ENCODE assay signal across 8 cellular contexts in the genomic region with DNA sequence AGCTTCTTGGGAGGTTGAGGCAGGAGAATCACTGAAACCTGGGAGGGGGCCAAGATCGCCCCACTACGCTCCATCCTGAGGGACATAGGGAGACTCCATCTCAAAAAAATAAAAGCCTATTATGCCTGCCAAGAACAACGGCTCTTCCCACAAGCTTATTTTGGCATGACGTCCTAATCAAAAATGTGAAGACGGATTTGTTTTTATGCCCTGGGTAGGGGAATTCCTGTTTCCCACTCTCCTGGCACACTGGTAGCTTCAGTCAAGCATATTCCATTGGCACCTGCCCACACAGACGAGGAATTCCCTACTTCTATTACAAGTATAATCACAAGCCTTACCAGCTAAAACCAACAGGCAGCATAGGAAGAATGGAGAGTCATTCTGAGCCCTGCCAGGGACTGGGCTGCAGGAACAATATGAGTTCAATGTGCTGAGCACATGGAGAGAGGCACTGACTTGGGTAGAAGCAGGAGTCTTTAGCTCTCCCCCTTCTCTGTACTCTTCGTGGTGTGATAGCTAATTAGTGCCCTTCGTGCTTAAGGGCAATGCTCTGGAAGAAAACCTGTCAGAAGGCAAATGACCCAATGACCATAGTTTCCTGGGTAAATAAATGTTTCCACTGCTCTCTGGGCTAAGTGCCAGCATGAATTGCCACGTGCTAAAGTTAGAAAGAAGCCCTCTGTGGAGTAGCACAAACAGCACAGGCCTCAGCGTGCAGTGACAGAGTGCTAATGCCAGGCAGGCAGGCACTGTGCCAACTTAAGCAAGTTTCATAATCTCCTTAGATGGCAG. TPM values are rescaled to one million over a fixed set of nuclear protein-coding genes. Genes with fewer than 3 reads are reported as not detected.
DNase-seq lines count a peak whose midpoint lies in the region; ATAC-seq and TF ChIP-seq lines count a peak whose summit lies in the region.

No MANE protein-coding gene starts in this region.

- TF ChIP-seq RAD21 in HCT116 (IDR thresholded peaks at IDR 0.05; ENCODE audit: low read depth), result no peak

- H3K9me2 ChIP-seq in HCT116 (ENCODE audit: insufficient read depth), result no peaks in the 10 kb centered on the region

- no peak for TF ChIP-seq POLR2A in HCT116 (IDR thresholded peaks at IDR 0.05; ENCODE audit: borderline replicate concordance, extremely low read depth, insufficient read depth, insufficient read length)

- TF ChIP-seq CTCF in HCT116 (IDR thresholded peaks at IDR 0.05 in 2 of 3, conservative IDR thresholded peaks at IDR 0.05 in 1 of 3; ENCODE audit: borderline replicate concordance in 1 of 3, insufficient read depth in 1 of 3, low read depth in 2 of 3, low read length in 2 of 3) (no peak), RWPE1 (conservative IDR thresholded peaks at IDR 0.05; ENCODE audit: low read depth) (no peak), fibroblast of pulmonary artery (IDR thresholded peaks at IDR 0.05; ENCODE audit: low read length, missing control alignments) (no peak), osteocyte (IDR thresholded peaks at IDR 0.05) (no peak), GM13977 (IDR thresholded peaks at IDR 0.05; ENCODE audit: extremely low read depth, insufficient read depth, missing control alignments) (no peak)

- H3K4me3 Mint-ChIP-seq in osteocyte (ENCODE audit: unreplicated experiment), result peak overlapping the region; percentile 2

- no peaks in the 10 kb centered on the region for H3K9me3 Mint-ChIP-seq in osteocyte (ENCODE audit: unreplicated experiment)

- H3K4me3 ChIP-seq in HCT116 (replicated peaks in 1 of 2; ENCODE audit: low read depth in 1 of 2, low read length in 2 of 2), result no peak overlapping the region
- no peak overlapping the region for H3K4me3 ChIP-seq in fibroblast of pulmonary artery (replicated peaks; ENCODE audit: low read depth, low read length)

- H3K4me2 ChIP-seq in HCT116 (ENCODE audit: low read length), result peak overlapping the region; percentile 34

- POLR2A ChIA-PET in HCT116 (lab: Charles Lee) (interaction anchor here (0.6 kb wide), 1 partner anchor 1125 kb away, joined by 3 read pairs; no protein-coding TSS in a partner anchor), RWPE1 (lab: Yijun Ruan, JAX; ENCODE audit: low non-redundant PET) (no interaction called here)

- intact Hi-C loops in HCT116 (cut with micrococcal nuclease), result no loop called here

- no peaks in the 10 kb centered on the region for H3K79me2 ChIP-seq in HCT116 (ENCODE audit: insufficient read depth, low read length)

- in situ Hi-C loops in GM13977 (cut with MboI; ENCODE audit: low pct_unique_long_range_greater_than_20kb, low sequenced_read_pairs, unreplicated experiment), result no loop called here

- peak; percentile 77 for ATAC-seq in HCT116
- no peak for ATAC-seq in HG03439 (IDR thresholded peaks at IDR 0.05; ENCODE audit: unreplicated experiment)
- ATAC-seq in HG03520 (IDR thresholded peaks at IDR 0.05; ENCODE audit: unreplicated experiment), result no peak

- peak overlapping the region; percentile 96 for H3K27ac Mint-ChIP-seq in osteocyte (ENCODE audit: unreplicated experiment)

- DNase-seq in HCT116 (ENCODE audit: low read depth, low spot score) (peak; percentile 40), RWPE1 (ENCODE audit: low spot score) (peak; percentile 72), fibroblast of pulmonary artery (ENCODE audit: low read depth) (peak; percentile 90), osteocyte (ENCODE audit: extremely low spot score, unreplicated experiment) (peak; percentile 90), GM13977 (ENCODE audit: low spot score) (no peak), SK-N-DZ (ENCODE audit: low spot score) (no peak)

- H3K36me3 Mint-ChIP-seq in osteocyte (ENCODE audit: unreplicated experiment), result peaks cover 6% of the 10 kb centered on the region

- RAD21 ChIA-PET in HCT116 (lab: Charles Lee; ENCODE audit: low non-redundant PET in 1 of 2, low total read pairs in 2 of 2, uncharacterized antibody in 2 of 2, unreplicated experiment in 2 of 2), result interaction anchor here in 1 of 2 experiments (0.7 kb wide), 1 partner anchor 14 kb away, joined by 3 read pairs; no protein-coding TSS in a partner anchor

- peak overlapping the region; percentile 44 for H2AFZ ChIP-seq in HCT116 (ENCODE audit: low read depth, low read length, poor library complexity, severe bottlenecking)

- H3K27me3 ChIP-seq in HCT116 (ENCODE audit: insufficient read depth, low read length), result no peaks in the 10 kb centered on the region

- peaks cover 17 to 22% of the 10 kb centered on the region in 2 experiments; a peak in 3 of 4 replicates for H3K4me1 ChIP-seq in HCT116 (ENCODE audit: control insufficient read depth in 1 of 2, insufficient read depth in 2 of 2, low read length in 2 of 2)

- H3K9ac ChIP-seq in HCT116 (ENCODE audit: low read length), result no peak overlapping the region; the same call in 1 of the 2 replicates

- no peaks in the 10 kb centered on the region for H3K36me3 ChIP-seq in HCT116 (ENCODE audit: control insufficient read depth in 1 of 2, insufficient read depth in 2 of 2, low read length in 2 of 2)

- no TSS peak for BruUV-seq in HCT116 (replicated peaks; lab: Mats Ljungman, UMichigan)

- no peaks in the 10 kb centered on the region for H4K20me1 ChIP-seq in HCT116 (ENCODE audit: insufficient read depth)

- CTCF ChIA-PET in HCT116 (lab: Charles Lee), result interaction anchor here (0.7 to 2.0 kb wide), 4 partner anchors 11 to 446 kb away, joined by 3 to 10 read pairs (median 3); no protein-coding TSS in a partner anchor
- CTCF ChIA-PET in RWPE1 (lab: Yijun Ruan, JAX), result interaction anchor here (0.6 to 2.5 kb wide), 3 partner anchors 12 to 791 kb away, joined by 3 to 10 read pairs (median 3); no protein-coding TSS in a partner anchor

- peaks cover 39% of the 10 kb centered on the region for H3K4me1 Mint-ChIP-seq in osteocyte (ENCODE audit: unreplicated experiment)

- no peaks in the 10 kb centered on the region for H3K27me3 Mint-ChIP-seq in osteocyte (ENCODE audit: unreplicated experiment)

- H3K9me3 ChIP-seq in HCT116 (ENCODE audit: control insufficient read depth in 1 of 2, insufficient read depth in 1 of 2, low read depth in 1 of 2, low read length in 2 of 2), result no peaks in the 10 kb centered on the region

- H3K27ac ChIP-seq in HCT116 (ENCODE audit: low read depth, low read length) (peak overlapping the region; percentile 49), RWPE1 (peak overlapping the region; percentile 76)

TF ChIP-seq in HCT116, 20 proteins besides CTCF, POLR2A, EP300 and RAD21 (continues in another document):
- TF ChIP-seq POLR2AphosphoS5 (IDR thresholded peaks at IDR 0.05; ENCODE audit: low read depth, low read length) (peak; percentile 45; the same call in 1 of the 2 replicates), ZNF274 (IDR thresholded peaks at IDR 0.05; ENCODE audit: low read depth, low read length) (no peak), CEBPB (IDR thresholded peaks at IDR 0.05; ENCODE audit: low read depth) (no peak), SP1 (IDR thresholded peaks at IDR 0.05; ENCODE audit: low read depth) (peak; percentile 56; the same call in 1 of the 2 replicates), EZH2phosphoT487 (IDR thresholded peaks at IDR 0.05; ENCODE audit: borderline replicate concordance) (no peak), FOSL1 (IDR thresholded peaks at IDR 0.05; ENCODE audit: low read depth) (no peak), YY1 (IDR thresholded peaks at IDR 0.05; ENCODE audit: extremely low read depth, insufficient replicate concordance, low read depth, low read length) (no peak), SIN3A (IDR thresholded peaks at IDR 0.05; ENCODE audit: low read depth) (no peak), JUND (IDR thresholded peaks at IDR 0.05) (no peak)
- TF ChIP-seq, protein P1, sequence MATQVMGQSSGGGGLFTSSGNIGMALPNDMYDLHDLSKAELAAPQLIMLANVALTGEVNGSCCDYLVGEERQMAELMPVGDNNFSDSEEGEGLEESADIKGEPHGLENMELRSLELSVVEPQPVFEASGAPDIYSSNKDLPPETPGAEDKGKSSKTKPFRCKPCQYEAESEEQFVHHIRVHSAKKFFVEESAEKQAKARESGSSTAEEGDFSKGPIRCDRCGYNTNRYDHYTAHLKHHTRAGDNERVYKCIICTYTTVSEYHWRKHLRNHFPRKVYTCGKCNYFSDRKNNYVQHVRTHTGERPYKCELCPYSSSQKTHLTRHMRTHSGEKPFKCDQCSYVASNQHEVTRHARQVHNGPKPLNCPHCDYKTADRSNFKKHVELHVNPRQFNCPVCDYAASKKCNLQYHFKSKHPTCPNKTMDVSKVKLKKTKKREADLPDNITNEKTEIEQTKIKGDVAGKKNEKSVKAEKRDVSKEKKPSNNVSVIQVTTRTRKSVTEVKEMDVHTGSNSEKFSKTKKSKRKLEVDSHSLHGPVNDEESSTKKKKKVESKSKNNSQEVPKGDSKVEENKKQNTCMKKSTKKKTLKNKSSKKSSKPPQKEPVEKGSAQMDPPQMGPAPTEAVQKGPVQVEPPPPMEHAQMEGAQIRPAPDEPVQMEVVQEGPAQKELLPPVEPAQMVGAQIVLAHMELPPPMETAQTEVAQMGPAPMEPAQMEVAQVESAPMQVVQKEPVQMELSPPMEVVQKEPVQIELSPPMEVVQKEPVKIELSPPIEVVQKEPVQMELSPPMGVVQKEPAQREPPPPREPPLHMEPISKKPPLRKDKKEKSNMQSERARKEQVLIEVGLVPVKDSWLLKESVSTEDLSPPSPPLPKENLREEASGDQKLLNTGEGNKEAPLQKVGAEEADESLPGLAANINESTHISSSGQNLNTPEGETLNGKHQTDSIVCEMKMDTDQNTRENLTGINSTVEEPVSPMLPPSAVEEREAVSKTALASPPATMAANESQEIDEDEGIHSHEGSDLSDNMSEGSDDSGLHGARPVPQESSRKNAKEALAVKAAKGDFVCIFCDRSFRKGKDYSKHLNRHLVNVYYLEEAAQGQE (IDR thresholded peaks at IDR 0.05; ENCODE audit: low read depth), result no peak
- TF ChIP-seq, protein P2, sequence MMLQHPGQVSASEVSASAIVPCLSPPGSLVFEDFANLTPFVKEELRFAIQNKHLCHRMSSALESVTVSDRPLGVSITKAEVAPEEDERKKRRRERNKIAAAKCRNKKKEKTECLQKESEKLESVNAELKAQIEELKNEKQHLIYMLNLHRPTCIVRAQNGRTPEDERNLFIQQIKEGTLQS (IDR thresholded peaks at IDR 0.05), result no peak

RNA-seq across cellular contexts. Expression of a gene that starts 16.8 kb away (rescaled TPM):
- 0.89 TPM for total RNA-seq in HCT116 (2021; ENCODE audit: unreplicated experiment)
- polyA plus RNA-seq in HCT116 (2012), result 0.48 and 0.57 TPM in 2 replicates
- 0.35 and 0.57 TPM in 2 replicates for total RNA-seq in osteocyte
- polyA plus RNA-seq in SK-N-DZ (2014; cell fraction: cytosol; rRNA removed), result 0.06 and 0.09 TPM in 2 replicates
- 0.20 and 0.42 TPM in 2 replicates for polyA plus RNA-seq in SK-N-DZ (2014; cell fraction: nucleus; rRNA removed)

Comparison
In these comparisons a context has a peak if more than half of its experiments do, and no peak if none do; other contexts are left out.
1. DNase-seq: peak in HCT116 (single experiment), RWPE1 (single experiment), fibroblast of pulmonary artery (single experiment) and osteocyte (single experiment); none in GM13977 (single experiment) and SK-N-DZ (single experiment).